In genomic region chr1:60821156-60821555, GRCh38 we compare ENCODE assay signal across 27 cellular contexts.
"Had no signal": no experiment of that assay in that cellular context is flagged by ENCODE, and none has a peak within 500 bp of the region (broad histone marks: within the 10 kb centered on the region; RNA-seq: fewer than 3 reads in every experiment).

No MANE protein-coding gene starts in this region.

- FAIRE-seq: urothelium cell line had no signal

- H3K9me3 ChIP-seq: stomach, suprapubic skin, testis, thoracic aorta, thyroid gland, tibial artery, transverse colon, upper lobe of left lung, upper lobe of right lung, uterus, vagina had no signal

- H3K27ac ChIP-seq: stomach, suprapubic skin, testis, thoracic aorta, thyroid gland, tibial artery, tibial nerve, transverse colon, upper lobe of left lung, upper lobe of right lung, uterus, vagina had no signal

- H3K36me3 ChIP-seq: stomach, suprapubic skin, thoracic aorta, thyroid gland, tibial artery, tibial nerve, transverse colon, upper lobe of left lung, upper lobe of right lung, uterus, vagina had no signal

- H3K4me3 ChIP-seq: stomach, suprapubic skin, testis, thoracic aorta, thyroid gland, tibial artery, tibial nerve, transverse colon, upper lobe of left lung, upper lobe of right lung, uterus, vagina had no signal

- H3K4me1 ChIP-seq: suprapubic skin, testis, thyroid gland, tibial artery, upper lobe of left lung, upper lobe of right lung, uterus, vagina had no signal

- DNase-seq: stimulated activated CD4-positive, alpha-beta T cell treated with anti-CD3 and anti-CD28 coated beads, Interleukin-2, amount 100 ng/mL, for 48 hours; stimulated activated CD4-positive, alpha-beta T cell treated with anti-CD3 and anti-CD28 coated beads, Interleukin-4, amount 100 ng/mL, for 1 hour; stimulated activated CD4-positive, alpha-beta T cell treated with anti-CD3 and anti-CD28 coated beads, Interleukin-4, amount 100 ng/mL, for 24 hours; stimulated activated CD4-positive, alpha-beta T cell treated with anti-CD3 and anti-CD28 coated beads, Interleukin-4, amount 100 ng/mL, for 4 hours; stimulated activated CD8-positive, alpha-beta memory T cell treated with anti-CD3 and anti-CD28 coated beads, Interleukin-4, amount 100 ng/mL, for 48 hours; stimulated activated naive B cell treated with anti-CD40 and anti-IgM and Interleukin-4, amounts not matched to agents 10 μg/mL and 1 μg/mL and 100 μg/mL, for 72 hours; stimulated activated naive CD4-positive, alpha-beta T cell; stimulated activated naive CD4-positive, alpha-beta T cell treated with Interleukin-2 at 50 U/mL for 16 hours; stimulated activated naive CD8-positive, alpha-beta T cell treated with anti-CD3 and anti-CD28 coated beads, Interleukin-15, amount 100 ng/mL, for 72 hours; stimulated activated naive CD8-positive, alpha-beta T cell treated with anti-CD3 and anti-CD28 coated beads, Interleukin-15, Interleukin-2, amounts not matched to agents 100 U/mL and 50 U/mL, for 24 hours; stomach; substantia nigra; testis; thyroid gland; tibial artery; transverse colon; trophoblast cell; upper lobe of left lung; upper lobe of right lung; uterus had no signal

- ATAC-seq: stimulated activated effector memory CD8-positive, alpha-beta T cell treated with anti-CD3 and anti-CD28 coated beads, Interleukin-12 subunit alpha, Interleukin-12 subunit beta, amount 100 ng/mL, for 72 hours; stimulated activated memory B cell treated with anti-CD40 and anti-IgM and Interleukin-4, amounts not matched to agents 10 μg/mL and 1 μg/mL and 100 μg/mL, for 72 hours; stimulated activated naive B cell treated with anti-CD40 and anti-IgM and Interleukin-4, amounts not matched to agents 10 μg/mL and 1 μg/mL and 100 μg/mL, for 72 hours; stimulated activated naive CD8-positive, alpha-beta T cell treated with anti-CD3 and anti-CD28 coated beads, Interleukin-15, amount 100 ng/mL, for 72 hours; stimulated activated naive CD8-positive, alpha-beta T cell treated with anti-CD3 and anti-CD28 coated beads, Interleukin-15, Interleukin-2, amounts not matched to agents 100 U/mL and 50 U/mL, for 24 hours; upper lobe of right lung had no signal
